Comparison of ENCODE assay signal across 1 cellular context in the genomic region with DNA sequence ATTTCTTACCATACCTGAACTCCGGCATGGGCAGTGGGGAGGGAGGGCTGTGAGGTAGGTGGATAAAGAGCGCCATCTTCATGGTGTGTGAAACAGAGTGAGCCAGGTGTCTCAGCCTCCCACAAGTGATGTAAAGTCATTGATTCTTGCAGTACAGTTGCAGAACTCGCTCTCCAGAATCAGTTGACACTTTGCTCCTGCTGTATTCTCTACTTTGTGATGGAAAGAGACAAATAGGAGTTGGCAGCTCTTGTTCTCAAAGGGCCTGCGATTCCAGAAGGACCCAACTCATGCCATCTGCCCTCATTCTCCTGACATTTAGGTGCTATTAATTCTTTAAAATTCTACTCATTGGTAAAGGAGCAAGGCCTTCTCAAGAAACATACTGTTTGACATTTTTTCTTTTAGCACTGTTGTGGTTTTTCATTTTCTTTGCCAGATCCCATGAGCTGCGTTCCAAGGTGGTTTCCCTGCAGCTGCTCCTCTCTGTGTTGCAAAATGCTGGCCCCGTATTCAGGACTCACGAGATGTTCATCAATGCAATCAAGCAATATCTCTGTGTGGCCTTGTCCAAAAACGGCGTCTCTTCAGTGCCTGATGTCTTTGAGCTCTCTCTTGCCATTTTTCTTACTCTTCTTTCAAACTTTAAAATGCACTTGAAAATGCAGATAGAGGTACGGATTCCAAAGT.
TF ChIP-seq lines count a peak whose summit lies in the region.

No MANE protein-coding gene starts in this region.

TF ChIP-seq in HCT116, 20 proteins besides CTCF, POLR2A, EP300 and RAD21 (continued from another document):
- TF ChIP-seq JUND (IDR thresholded peaks at IDR 0.05), result no peak
- TF ChIP-seq, protein P1, sequence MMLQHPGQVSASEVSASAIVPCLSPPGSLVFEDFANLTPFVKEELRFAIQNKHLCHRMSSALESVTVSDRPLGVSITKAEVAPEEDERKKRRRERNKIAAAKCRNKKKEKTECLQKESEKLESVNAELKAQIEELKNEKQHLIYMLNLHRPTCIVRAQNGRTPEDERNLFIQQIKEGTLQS (IDR thresholded peaks at IDR 0.05), result no peak
- no peak for TF ChIP-seq CBX3 (IDR thresholded peaks at IDR 0.05; ENCODE audit: low read depth)
TF ChIP-seq in HCT116: peak in this region for 0.
